ENCODE assay signal across 1 cellular context in genomic region chr10:5666324-5667220, GRCh38.
TF ChIP-seq lines count a peak whose summit lies in the region.

TSS of gene ASB13 (minus strand) at chr10:5666595. CDS start at chr10:5666551, 44 bp downstream.

TF ChIP-seq in HepG2, 621 proteins besides CTCF, POLR2A, EP300 and RAD21 (continued from another document and continues in another):
- TF ChIP-seq NONO (IDR thresholded peaks at IDR 0.05) = no peak
- no peak for TF ChIP-seq NONO (CRISPR knock-in tag; conservative IDR thresholded peaks at IDR 0.05)
- TF ChIP-seq NFRKB (IDR thresholded peaks at IDR 0.05) = no peak
- peak; percentile 43; the same call in 1 of the 2 replicates for TF ChIP-seq ZNF362 (CRISPR knock-in tag; IDR thresholded peaks at IDR 0.05; ENCODE audit: borderline replicate concordance)
- peak; percentile 67 for TF ChIP-seq ZNF777 (CRISPR knock-in tag; IDR thresholded peaks at IDR 0.05)
- TF ChIP-seq ZBTB40 (IDR thresholded peaks at IDR 0.05) = no peak
- TF ChIP-seq ZBTB40 (CRISPR knock-in tag; IDR thresholded peaks at IDR 0.05) = no peak
- TF ChIP-seq ZNF616 (CRISPR knock-in tag; IDR thresholded peaks at IDR 0.05; ENCODE audit: low read depth) = peak; percentile 79; the same call in 1 of the 2 replicates
- no peak for TF ChIP-seq ZBTB44 (CRISPR knock-in tag; IDR thresholded peaks at IDR 0.05)
- no peak for TF ChIP-seq RELA (CRISPR knock-in tag; IDR thresholded peaks at IDR 0.05)
- TF ChIP-seq TP53 (CRISPR knock-in tag; conservative IDR thresholded peaks at IDR 0.05) = no peak
- peak; percentile 93 for TF ChIP-seq THAP11 (CRISPR knock-in tag; IDR thresholded peaks at IDR 0.05)
- TF ChIP-seq RFX1 (IDR thresholded peaks at IDR 0.05) = no peak
- TF ChIP-seq BATF2 (CRISPR knock-in tag; IDR thresholded peaks at IDR 0.05) = 0 out of 2 replicates have a peak, but pooled peaks have one; percentile 19
- TF ChIP-seq ZNF382 (CRISPR knock-in tag; IDR thresholded peaks at IDR 0.05; ENCODE audit: borderline replicate concordance) = no peak
- no peak for TF ChIP-seq ZNF678 (CRISPR knock-in tag; IDR thresholded peaks at IDR 0.05)
- TF ChIP-seq ATF1 (CRISPR knock-in tag; IDR thresholded peaks at IDR 0.05) = no peak
- TF ChIP-seq SMYD3 (CRISPR knock-in tag; IDR thresholded peaks at IDR 0.05) = no peak
- no peak for TF ChIP-seq KLF15 (CRISPR knock-in tag; IDR thresholded peaks at IDR 0.05; ENCODE audit: borderline replicate concordance)
- no peak; the same call in 1 of the 2 replicates for TF ChIP-seq ZNF567 (CRISPR knock-in tag; IDR thresholded peaks at IDR 0.05; ENCODE audit: borderline replicate concordance)
- peak; percentile 59; the same call in 1 of the 2 replicates for TF ChIP-seq ZNF574 (CRISPR knock-in tag; IDR thresholded peaks at IDR 0.05)
- no peak for TF ChIP-seq NFE2L2 (IDR thresholded peaks at IDR 0.05; ENCODE audit: low read length)
- no peak for TF ChIP-seq THAP9 (CRISPR knock-in tag; IDR thresholded peaks at IDR 0.05; ENCODE audit: borderline replicate concordance)
- TF ChIP-seq ATF4 (CRISPR knock-in tag; IDR thresholded peaks at IDR 0.05) = peak in 1 of 2 experiments; percentile 32; a peak in 1 of 4 replicates
- 0 out of 2 replicates have a peak, but pooled peaks have one; percentile 28 for TF ChIP-seq MTF1 (CRISPR knock-in tag; IDR thresholded peaks at IDR 0.05)
- no peak for TF ChIP-seq TERF1 (CRISPR knock-in tag; IDR thresholded peaks at IDR 0.05)
- no peak; the same call in none of the 2 replicates for TF ChIP-seq DMAP1 (CRISPR knock-in tag; IDR thresholded peaks at IDR 0.05)
- TF ChIP-seq ZNF136 (CRISPR knock-in tag; IDR thresholded peaks at IDR 0.05; ENCODE audit: low read depth) = no peak
